ENCODE assay signal across 2 cellular contexts in the genomic region with DNA sequence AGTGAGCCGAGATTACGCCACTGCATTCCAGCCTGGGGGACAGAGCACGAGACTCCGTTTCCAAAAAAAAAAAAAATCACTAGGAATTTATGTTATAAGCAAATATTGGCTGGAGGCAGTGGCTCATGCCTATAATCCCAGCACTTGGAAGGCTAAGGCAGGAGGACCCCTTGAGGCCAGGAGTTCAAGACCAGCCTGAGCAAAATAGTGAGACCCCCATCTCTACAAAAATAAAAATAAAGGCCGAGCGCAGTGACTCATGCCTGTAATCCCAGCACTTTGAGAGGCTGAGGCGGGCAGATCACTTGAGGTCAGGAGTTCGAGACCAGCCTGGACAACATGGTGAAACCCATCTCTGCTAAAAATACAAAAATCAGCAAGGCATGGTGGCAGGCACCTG. TPM values are rescaled to one million over a fixed set of nuclear protein-coding genes. Genes with fewer than 3 reads are reported as not detected.
DNase-seq lines count a peak whose midpoint lies in the region; ATAC-seq, FAIRE-seq and TF ChIP-seq lines count a peak whose summit lies in the region.
"Not testable (repeated sequence)": the region's sequence is repeated elsewhere in the genome, so short reads cannot be mapped to it uniquely, and the experiment has no call there.

No MANE protein-coding gene starts in this region.

- H3K36me3 ChIP-seq in HepG2 (replicated peaks in 1 of 2; ENCODE audit: control insufficient read depth in 1 of 2, insufficient read depth in 2 of 2, low read length in 2 of 2); trophoblast cell (ENCODE audit: control insufficient read depth in 1 of 2, insufficient read depth in 2 of 2, low read length in 2 of 2): not testable (repeated sequence)

- not testable (repeated sequence) for H2AK5ac ChIP-seq in trophoblast cell (ENCODE audit: low read length)

- not testable (repeated sequence) for H4K20me1 ChIP-seq in HepG2 (ENCODE audit: insufficient read depth, low read length)

- not testable (repeated sequence) for TF ChIP-seq RAD21 in HepG2 (CRISPR knock-in tag; IDR thresholded peaks at IDR 0.05)

- H3K4me2 ChIP-seq in HepG2 (ENCODE audit: low read depth, low read length); trophoblast cell (ENCODE audit: low read length): not testable (repeated sequence)

- not testable (repeated sequence) for FAIRE-seq in HepG2 (lab: Jason Lieb, UNC)

- H4K12ac ChIP-seq in trophoblast cell (ENCODE audit: low read depth, low read length), result not testable (repeated sequence)

- H2BK12ac ChIP-seq in trophoblast cell (ENCODE audit: low read length), result not testable (repeated sequence)

- not testable (repeated sequence) for ATAC-seq in HepG2

- in situ Hi-C loops in HepG2 (cut with HindIII; ENCODE audit: extremely low pct_ligation_motif_present, low pct_unique_long_range_greater_than_20kb), result not testable (repeated sequence)

- H3K23ac ChIP-seq in trophoblast cell (ENCODE audit: low read length), result not testable (repeated sequence)

- WGBS in HepG2 (ENCODE audit: low lambda C conversion rate), result 87% methylated on average over 8 of the region's 8 CpGs
- WGBS in trophoblast cell (ENCODE audit: extremely low coverage, insufficient coverage, insufficient read length), result no CpG with 5 or more reads among the region's 8 CpGs

- H3K27me3 ChIP-seq in HepG2 (ENCODE audit: control insufficient read depth in 1 of 2, insufficient read depth in 2 of 2, low read length in 2 of 2); trophoblast cell (ENCODE audit: insufficient read depth, low read length): not testable (repeated sequence)

- not testable (repeated sequence) for H3K4me1 ChIP-seq in HepG2 (ENCODE audit: insufficient read depth, low read length); trophoblast cell (ENCODE audit: control insufficient read depth in 1 of 2, insufficient read depth in 2 of 2, low read length in 2 of 2)

- H3K9me3 ChIP-seq in HepG2 (ENCODE audit: low read length); trophoblast cell (ENCODE audit: insufficient read depth, low read depth, low read length): not testable (repeated sequence)

- H3K4ac ChIP-seq in trophoblast cell (ENCODE audit: low read depth, low read length), result not testable (repeated sequence)

- CTCF ChIA-PET in HepG2 (lab: Yijun Ruan, JAX; ENCODE audit: low intra/inter-chr PET ratio, low total read pairs), result not testable (repeated sequence)

- H2BK5ac ChIP-seq in trophoblast cell (ENCODE audit: low read depth, low read length, poor library complexity), result not testable (repeated sequence)

- not testable (repeated sequence) for H3K9ac ChIP-seq in HepG2 (ENCODE audit: insufficient read depth, low read depth, low read length); trophoblast cell (ENCODE audit: low read length)

- not testable (repeated sequence) for TF ChIP-seq POLR2A in HepG2 (IDR thresholded peaks at IDR 0.05; ENCODE audit: insufficient read depth in 1 of 2, low read depth in 2 of 2, low read length in 2 of 2)

- not testable (repeated sequence) for H3K27ac ChIP-seq in HepG2 (ENCODE audit: extremely low read length, insufficient read depth, low read length); trophoblast cell (ENCODE audit: low read depth, low read length)

- H2AFZ ChIP-seq in HepG2 (ENCODE audit: low read length); trophoblast cell (ENCODE audit: insufficient read depth, low read length, poor library complexity): not testable (repeated sequence)

- H3K79me2 ChIP-seq in HepG2 (ENCODE audit: insufficient read depth, low read length); trophoblast cell (ENCODE audit: control insufficient read depth, insufficient read depth, low read length, poor library complexity): not testable (repeated sequence)

- H3K4me3 ChIP-seq in HepG2 (replicated peaks in 1 of 3; ENCODE audit: insufficient read depth in 1 of 3, low read depth in 2 of 3, low read length in 3 of 3); trophoblast cell (ENCODE audit: low read depth, low read length): not testable (repeated sequence)

- intact Hi-C loops in HepG2 (cut with micrococcal nuclease; ENCODE audit: unreplicated experiment), result not testable (repeated sequence)

- not testable (repeated sequence) for H4K8ac ChIP-seq in trophoblast cell (ENCODE audit: low read depth, low read length)

- POLR2A ChIA-PET in HepG2 (lab: Yijun Ruan, JAX), result interaction anchor here (1.0 kb wide), 1 partner anchor 37 kb away, joined by 5 read pairs; a partner anchor contains a TSS

- H3K79me1 ChIP-seq in trophoblast cell (ENCODE audit: low read length), result not testable (repeated sequence)

- H4K91ac ChIP-seq in trophoblast cell (ENCODE audit: low read depth, low read length), result not testable (repeated sequence)

- H3K18ac ChIP-seq in trophoblast cell (ENCODE audit: low read length), result not testable (repeated sequence)

- TF ChIP-seq CTCF in HepG2 (CRISPR knock-in tag; IDR thresholded peaks at IDR 0.05), result not testable (repeated sequence)

- H3K14ac ChIP-seq in trophoblast cell (ENCODE audit: low read length), result not testable (repeated sequence)

- not testable (repeated sequence) for DNase-seq in HepG2 (ENCODE audit: low spot score)
- peak; percentile 30 to 76 for DNase-seq in trophoblast cell

- not testable (repeated sequence) for BruUV-seq in HepG2 (replicated peaks; lab: Mats Ljungman, UMichigan)

- not testable (repeated sequence) for TF ChIP-seq EP300 in HepG2 (IDR thresholded peaks at IDR 0.05; ENCODE audit: low read depth in 2 of 2, low read length in 2 of 2); HepG2 (CRISPR knock-in tag; IDR thresholded peaks at IDR 0.05; ENCODE audit: borderline replicate concordance)

- not testable (repeated sequence) for H2BK120ac ChIP-seq in trophoblast cell (ENCODE audit: insufficient read depth, low read length, poor library complexity)

TF ChIP-seq in HepG2, 621 proteins besides CTCF, POLR2A, EP300 and RAD21 (continues in another document):
- TF ChIP-seq ZNF501 (CRISPR knock-in tag; IDR thresholded peaks at IDR 0.05) (peak; percentile 55; the same call in 1 of the 2 replicates), ZNF572 (CRISPR knock-in tag; IDR thresholded peaks at IDR 0.05) (0 out of 2 replicates have a peak, but pooled peaks have one; percentile 68), ZNF678 (CRISPR knock-in tag; IDR thresholded peaks at IDR 0.05) (0 out of 2 replicates have a peak, but pooled peaks have one; percentile 33), ZNF75D (CRISPR knock-in tag; IDR thresholded peaks at IDR 0.05; ENCODE audit: borderline replicate concordance) (0 out of 2 replicates have a peak, but pooled peaks have one; percentile 18)

RNA-seq across cellular contexts. Expression of a gene that starts 36.7 kb away (rescaled TPM):
- total RNA-seq in HepG2 (2016; rRNA removed; fragmentation: Illumina TruSeq; extraction: Trizol), result 123 and 135 TPM in 2 replicates
- 98.8 and 127 TPM in 2 replicates for total RNA-seq in HepG2 (2016; cell fraction: cytosol; rRNA removed; fragmentation: Illumina TruSeq; extraction: Trizol; ENCODE audit: low read depth)
- total RNA-seq in HepG2 (2016; cell fraction: insoluble cytoplasmic fraction; rRNA removed; fragmentation: Illumina TruSeq; extraction: Trizol), result 127 and 145 TPM in 2 replicates
- total RNA-seq in HepG2 (2016; cell fraction: membrane; rRNA removed; fragmentation: Illumina TruSeq; extraction: Trizol), result 62.4 and 67.2 TPM in 2 replicates
- total RNA-seq in HepG2 (2016; cell fraction: nucleus; rRNA removed; fragmentation: Illumina TruSeq; extraction: Trizol), result 136 and 152 TPM in 2 replicates
- polyA plus RNA-seq in HepG2 (2011; rRNA removed), result 44.9 and 49.4 TPM in 2 replicates
- polyA plus RNA-seq in HepG2 (2011; cell fraction: cytosol; rRNA removed), result 17.6 and 28.4 TPM in 2 replicates
- polyA plus RNA-seq in HepG2 (2011; cell fraction: nucleus; rRNA removed), result 37.0 and 38.5 TPM in 2 replicates
- 57.6 and 63.3 TPM in 2 replicates for polyA plus RNA-seq in HepG2 (2012)
- 1.6 and 2.2 TPM in 2 replicates for polyA plus RNA-seq in HepG2 (2016; cell fraction: cytosol; fragmentation: Illumina TruSeq; extraction: Trizol; ENCODE audit: low read depth)
- 83.4 and 92.4 TPM in 2 replicates for polyA plus RNA-seq in HepG2 (2016; cell fraction: insoluble cytoplasmic fraction; fragmentation: Illumina TruSeq; extraction: Trizol; ENCODE audit: low read depth)
- polyA plus RNA-seq in HepG2 (2016; cell fraction: membrane; fragmentation: Illumina TruSeq; extraction: Trizol; ENCODE audit: low read depth), result 9.6 and 10.8 TPM in 2 replicates
- 89.5 and 94.1 TPM in 2 replicates for polyA plus RNA-seq in HepG2 (2016; cell fraction: nucleus; fragmentation: Illumina TruSeq; extraction: Trizol; ENCODE audit: insufficient read depth, low read depth)
- 16.3 and 63.5 TPM in 2 replicates for polyA minus RNA-seq in HepG2 (2011; rRNA and poly(A)+ RNA removed; ENCODE audit: low replicate concordance)
- polyA minus RNA-seq in HepG2 (2011; cell fraction: cytosol; rRNA and poly(A)+ RNA removed), result 84.7 and 102 TPM in 2 replicates
- polyA minus RNA-seq in HepG2 (2011; cell fraction: nucleus; rRNA and poly(A)+ RNA removed), result 292 and 316 TPM in 2 replicates
- polyA plus RNA-seq in trophoblast cell (2013), result 17.1 and 18.4 TPM in 2 replicates

RNA-seq across cellular contexts. Expression of a gene that starts 37.5 kb away (rescaled TPM):
- total RNA-seq in HepG2 (2016; rRNA removed; fragmentation: Illumina TruSeq; extraction: Trizol), result 21.1 and 22.4 TPM in 2 replicates
- total RNA-seq in HepG2 (2016; cell fraction: cytosol; rRNA removed; fragmentation: Illumina TruSeq; extraction: Trizol; ENCODE audit: low read depth), result 13.0 and 13.5 TPM in 2 replicates
- 20.7 and 22.3 TPM in 2 replicates for total RNA-seq in HepG2 (2016; cell fraction: insoluble cytoplasmic fraction; rRNA removed; fragmentation: Illumina TruSeq; extraction: Trizol)
- 18.6 and 18.9 TPM in 2 replicates for total RNA-seq in HepG2 (2016; cell fraction: membrane; rRNA removed; fragmentation: Illumina TruSeq; extraction: Trizol)
- 16.1 and 23.9 TPM in 2 replicates for total RNA-seq in HepG2 (2016; cell fraction: nucleus; rRNA removed; fragmentation: Illumina TruSeq; extraction: Trizol)
- polyA plus RNA-seq in HepG2 (2011; rRNA removed), result 3.9 and 4.2 TPM in 2 replicates
- 2.7 and 4.3 TPM in 2 replicates for polyA plus RNA-seq in HepG2 (2011; cell fraction: cytosol; rRNA removed)
- polyA plus RNA-seq in HepG2 (2011; cell fraction: nucleus; rRNA removed), result 4.0 and 5.7 TPM in 2 replicates
- 8.4 and 10.9 TPM in 2 replicates for polyA plus RNA-seq in HepG2 (2012)
- 12.3 and 14.0 TPM in 2 replicates for polyA plus RNA-seq in HepG2 (2016; cell fraction: cytosol; fragmentation: Illumina TruSeq; extraction: Trizol; ENCODE audit: low read depth)
- polyA plus RNA-seq in HepG2 (2016; cell fraction: insoluble cytoplasmic fraction; fragmentation: Illumina TruSeq; extraction: Trizol; ENCODE audit: low read depth), result 22.9 and 29.9 TPM in 2 replicates
- 16.3 and 16.6 TPM in 2 replicates for polyA plus RNA-seq in HepG2 (2016; cell fraction: membrane; fragmentation: Illumina TruSeq; extraction: Trizol; ENCODE audit: low read depth)
- polyA plus RNA-seq in HepG2 (2016; cell fraction: nucleus; fragmentation: Illumina TruSeq; extraction: Trizol; ENCODE audit: insufficient read depth, low read depth), result 18.7 and 24.5 TPM in 2 replicates
- polyA minus RNA-seq in HepG2 (2011; rRNA and poly(A)+ RNA removed; ENCODE audit: low replicate concordance), result 5.4 and 7.3 TPM in 2 replicates
- 3.7 and 4.5 TPM in 2 replicates for polyA minus RNA-seq in HepG2 (2011; cell fraction: cytosol; rRNA and poly(A)+ RNA removed)
- 13.8 and 15.0 TPM in 2 replicates for polyA minus RNA-seq in HepG2 (2011; cell fraction: nucleus; rRNA and poly(A)+ RNA removed)
- polyA plus RNA-seq in trophoblast cell (2013), result 4.1 and 4.5 TPM in 2 replicates
